In genomic region chr3:67630666-67631362, GRCh38 we compare ENCODE assay signal across 22 cellular contexts. TPM values are rescaled to one million over a fixed set of nuclear protein-coding genes. Genes with fewer than 3 reads are reported as not detected.
DNase-seq lines count a peak whose midpoint lies in the region; ATAC-seq and TF ChIP-seq lines count a peak whose summit lies in the region.
"Had no signal": no experiment of that assay in that cellular context is flagged by ENCODE, and none has a peak within 500 bp of the region (broad histone marks: within the 10 kb centered on the region; RNA-seq: fewer than 3 reads in every experiment).

No MANE protein-coding gene starts in this region.

- no peak overlapping the region for H3K4me3 Mint-ChIP-seq in CD8-positive, alpha-beta T cell
- H3K4me3 Mint-ChIP-seq: CD8-positive, alpha-beta memory T cell had no signal

- intact Hi-C loops in CD8-positive, alpha-beta T cell (cut with DNase I, micrococcal nuclease): no loop called here
- intact Hi-C loops in IMR-90 (cut with micrococcal nuclease): no loop called here

- H3K36me3 Mint-ChIP-seq in CD8-positive, alpha-beta T cell: peaks cover 55% of the 10 kb centered on the region

- ATAC-seq in CD8-positive, alpha-beta T cell: no peak
- no peak for ATAC-seq in IMR-90 (ENCODE audit: low read depth)

- no peak overlapping the region for H2BK20ac ChIP-seq in IMR-90 (ENCODE audit: low read depth, low read length)

- H3K27ac Mint-ChIP-seq in CD8-positive, alpha-beta T cell: peak overlapping the region; percentile 39

- H4K91ac ChIP-seq in IMR-90 (ENCODE audit: insufficient read depth, low read depth, low read length) (no peak overlapping the region), mesenchymal stem cell (ENCODE audit: low read length) (no peak overlapping the region), trophoblast cell (ENCODE audit: low read depth, low read length) (no peak overlapping the region)

- H3K9me3 ChIP-seq in CD8-positive, alpha-beta T cell (ENCODE audit: low read length): no peaks in the 10 kb centered on the region
- H3K9me3 ChIP-seq in IMR-90 (ENCODE audit: control insufficient read depth, insufficient read depth, low read length) (no peaks in the 10 kb centered on the region), mesenchymal stem cell (ENCODE audit: control insufficient read depth, low read length) (no peaks in the 10 kb centered on the region), trophoblast cell (ENCODE audit: insufficient read depth, low read depth, low read length) (no peaks in the 10 kb centered on the region)
- H3K9me3 ChIP-seq: SK-N-SH had no signal

- H2BK15ac ChIP-seq in IMR-90 (ENCODE audit: low read depth, low read length) (no peak overlapping the region), mesenchymal stem cell (ENCODE audit: low read depth, poor library complexity, severe bottlenecking) (no peak overlapping the region)

- no peak for DNase-seq in CD8-positive, alpha-beta T cell
- DNase-seq in IMR-90 (no peak), kidney tubule cell (ENCODE audit: low spot score) (peak; percentile 20), renal cortical epithelial cell (ENCODE audit: low read depth) (peak; percentile 27), mesenchymal stem cell (no peak), trophoblast cell (no peak), brain microvascular endothelial cell (no peak)
- DNase-seq: Calu3; CD8-positive, alpha-beta memory T cell; DMS153; GM23248; KG1; NCI-H1092 treated with DMSO at 0.1 percent for 48 hours; NCI-H1436 treated with DMSO at 0.1 percent for 48 hours; NCI-H2029; NCI-H2227 treated with DMSO at 0.1 percent for 48 hours; NCI-H510A treated with DMSO at 0.1 percent for 48 hours; NCI-H748 treated with DMSO at 0.1 percent for 48 hours; PC-9; SHP77 treated with DMSO at 0.1 percent for 48 hours; SK-N-SH had no signal

- H2BK5ac ChIP-seq in IMR-90 (ENCODE audit: low read depth, low read length, poor library complexity, severe bottlenecking) (no peak overlapping the region), mesenchymal stem cell (ENCODE audit: low read depth, low read length, poor library complexity, severe bottlenecking) (no peak overlapping the region), trophoblast cell (ENCODE audit: low read depth, low read length, poor library complexity) (no peak overlapping the region)

- 100% methylated on average over 1 of the region's 6 CpGs; no CpG with 5 or more reads in 1 of the 2 experiments for WGBS in IMR-90 (ENCODE audit: extremely low coverage in 2 of 2, insufficient read length in 1 of 2), 2 experiments
- 91% methylated on average over 6 of the region's 6 CpGs for WGBS in mesenchymal stem cell
- no CpG with 5 or more reads among the region's 6 CpGs for WGBS in trophoblast cell (ENCODE audit: extremely low coverage, insufficient coverage, insufficient read length)

- no peak for TF ChIP-seq RAD21 in IMR-90 (IDR thresholded peaks at IDR 0.05; ENCODE audit: low read length)

- no peak overlapping the region for H3K4me3 ChIP-seq in CD8-positive, alpha-beta T cell (ENCODE audit: low read depth, low read length)
- H3K4me3 ChIP-seq in IMR-90 (ENCODE audit: insufficient read depth, low read depth, low read length): no peak overlapping the region
- H3K4me3 ChIP-seq in mesenchymal stem cell (ENCODE audit: insufficient read depth in 1 of 2, low read depth in 1 of 2, low read length in 2 of 2): no peak overlapping the region
- H3K4me3 ChIP-seq in trophoblast cell (ENCODE audit: low read depth, low read length): no peak overlapping the region
- no peak overlapping the region for H3K4me3 ChIP-seq in brain microvascular endothelial cell (ENCODE audit: low read depth, low read length)
- H3K4me3 ChIP-seq: GM23248, PC-9 had no signal

- no peak overlapping the region for H3K23ac ChIP-seq in IMR-90 (ENCODE audit: low read depth, low read length)
- H3K23ac ChIP-seq in mesenchymal stem cell (ENCODE audit: low read length in 2 of 2): no peak overlapping the region
- H3K23ac ChIP-seq in trophoblast cell (ENCODE audit: low read length): no peak overlapping the region

- CTCF ChIA-PET in CD8-positive, alpha-beta T cell (lab: Charles Lee): no interaction called here
- CTCF ChIA-PET in IMR-90 (lab: Yijun Ruan, JAX): no interaction called here

- peaks cover 29% of the 10 kb centered on the region for H3K4me1 ChIP-seq in CD8-positive, alpha-beta T cell (ENCODE audit: insufficient read depth, low read length)
- peaks cover 7% of the 10 kb centered on the region for H3K4me1 ChIP-seq in IMR-90 (ENCODE audit: control insufficient read depth, insufficient read depth, low read length)
- H3K4me1 ChIP-seq in mesenchymal stem cell (ENCODE audit: control insufficient read depth, insufficient read depth, low read depth, low read length): no peaks in the 10 kb centered on the region
- H3K4me1 ChIP-seq in trophoblast cell (ENCODE audit: control insufficient read depth in 1 of 2, insufficient read depth in 2 of 2, low read length in 2 of 2): no peaks in the 10 kb centered on the region

- no peak overlapping the region for H2AK5ac ChIP-seq in IMR-90 (ENCODE audit: low read depth, low read length)
- H2AK5ac ChIP-seq in mesenchymal stem cell (ENCODE audit: low read length, severe bottlenecking): no peak overlapping the region
- H2AK5ac ChIP-seq in trophoblast cell (ENCODE audit: low read length): no peak overlapping the region

- no peak overlapping the region for H2BK120ac ChIP-seq in IMR-90 (ENCODE audit: low read depth, low read length)
- H2BK120ac ChIP-seq in mesenchymal stem cell (ENCODE audit: low read depth, low read length): no peak overlapping the region
- no peak overlapping the region for H2BK120ac ChIP-seq in trophoblast cell (ENCODE audit: insufficient read depth, low read length, poor library complexity)

- H3K4me2 ChIP-seq in IMR-90 (ENCODE audit: low read depth, low read length) (no peak overlapping the region), mesenchymal stem cell (ENCODE audit: low read length, poor library complexity, severe bottlenecking) (no peak overlapping the region), trophoblast cell (ENCODE audit: low read length) (no peak overlapping the region)
- H3K4me2 ChIP-seq: PC-9, SK-N-SH had no signal

- no peak overlapping the region for H3K27ac ChIP-seq in CD8-positive, alpha-beta T cell (ENCODE audit: low read depth, low read length)
- no peak overlapping the region for H3K27ac ChIP-seq in IMR-90 (ENCODE audit: insufficient read depth, low read length)
- no peak overlapping the region for H3K27ac ChIP-seq in mesenchymal stem cell (ENCODE audit: low read length, poor library complexity, severe bottlenecking)
- H3K27ac ChIP-seq in trophoblast cell (ENCODE audit: low read depth, low read length): no peak overlapping the region
- no peak overlapping the region for H3K27ac ChIP-seq in brain microvascular endothelial cell
- H3K27ac ChIP-seq: GM23248, PC-9, RWPE1 had no signal

- no peak overlapping the region for H4K12ac ChIP-seq in trophoblast cell (ENCODE audit: low read depth, low read length)

- no peak overlapping the region for H2AK9ac ChIP-seq in IMR-90 (replicated peaks; ENCODE audit: low read depth, low read length, poor library complexity)

- no peak for TF ChIP-seq POLR2A in IMR-90 (IDR thresholded peaks at IDR 0.05; ENCODE audit: low read depth, low read length)

- peaks cover 73% of the 10 kb centered on the region for H3K4me1 Mint-ChIP-seq in CD8-positive, alpha-beta T cell (ENCODE audit: low read depth)

- no TSS peak for BruUV-seq in IMR-90 (replicated peaks; lab: Mats Ljungman, UMichigan)

- no peak for TF ChIP-seq CTCF in CD8-positive, alpha-beta T cell (IDR thresholded peaks at IDR 0.05)
- TF ChIP-seq CTCF in IMR-90 (conservative IDR thresholded peaks at IDR 0.05; ENCODE audit: low read depth, low read length): no peak
- no peak for TF ChIP-seq CTCF in brain microvascular endothelial cell (IDR thresholded peaks at IDR 0.05; ENCODE audit: low read depth, low read length, missing control alignments)

- no peaks in the 10 kb centered on the region for H3K27me3 ChIP-seq in CD8-positive, alpha-beta T cell (ENCODE audit: insufficient read depth, low read length)
- H3K27me3 ChIP-seq in IMR-90 (ENCODE audit: control insufficient read depth, insufficient read depth, low read length) (no peaks in the 10 kb centered on the region), mesenchymal stem cell (ENCODE audit: control insufficient read depth in 1 of 2, insufficient read depth in 1 of 2, low read length in 2 of 2) (no peaks in the 10 kb centered on the region), trophoblast cell (ENCODE audit: insufficient read depth, low read length) (no peaks in the 10 kb centered on the region), brain microvascular endothelial cell (replicated peaks) (no peaks in the 10 kb centered on the region)

- H2AFZ ChIP-seq in IMR-90 (replicated peaks; ENCODE audit: low read length, poor library complexity) (no peak overlapping the region), mesenchymal stem cell (ENCODE audit: low read depth, low read length) (no peak overlapping the region), trophoblast cell (ENCODE audit: insufficient read depth, low read length, poor library complexity) (no peak overlapping the region)
- H2AFZ ChIP-seq: GM23248, PC-9 had no signal

- no peaks in the 10 kb centered on the region for H3K36me3 ChIP-seq in CD8-positive, alpha-beta T cell (ENCODE audit: insufficient read depth, low read length)
- 0 out of 2 replicates have a peak, but pooled peaks cover 1% of the 10 kb centered on the region for H3K36me3 ChIP-seq in IMR-90 (ENCODE audit: control insufficient read depth, insufficient read depth, low read length)
- peaks cover 6 to 13% of the 10 kb centered on the region in 2 experiments for H3K36me3 ChIP-seq in mesenchymal stem cell (ENCODE audit: control insufficient read depth in 1 of 2, insufficient read depth in 2 of 2, low read depth in 1 of 2, low read length in 2 of 2)
- H3K36me3 ChIP-seq in trophoblast cell (ENCODE audit: control insufficient read depth in 1 of 2, insufficient read depth in 2 of 2, low read length in 2 of 2): no peaks in the 10 kb centered on the region
- no peaks in the 10 kb centered on the region for H3K36me3 ChIP-seq in brain microvascular endothelial cell (replicated peaks)

- peaks cover 14% of the 10 kb centered on the region; the same call in 1 of the 2 replicates for H4K20me1 ChIP-seq in IMR-90 (ENCODE audit: insufficient read depth, low read length)

- H2BK12ac ChIP-seq in mesenchymal stem cell (ENCODE audit: low read length in 2 of 2) (no peak overlapping the region), trophoblast cell (ENCODE audit: low read length) (no peak overlapping the region)

- in situ Hi-C loops in IMR-90 (cut with MboI; ENCODE audit: low sequenced_read_pairs): no loop called here
- in situ Hi-C loops in brain microvascular endothelial cell (cut with HindIII; ENCODE audit: low pct_ligation_motif_present, low sequenced_read_pairs): no loop called here

- H3K9me1 ChIP-seq in IMR-90 (ENCODE audit: insufficient read depth, low read length): peaks cover 5% of the 10 kb centered on the region

- peaks cover 34 to 67% of the 10 kb centered on the region in 2 experiments for H3K79me1 ChIP-seq in IMR-90 (ENCODE audit: low read depth in 1 of 2, low read length in 2 of 2)
- H3K79me1 ChIP-seq in mesenchymal stem cell (replicated peaks; ENCODE audit: low read length, poor library complexity, severe bottlenecking): peaks cover 25% of the 10 kb centered on the region
- H3K79me1 ChIP-seq in trophoblast cell (ENCODE audit: low read length): no peaks in the 10 kb centered on the region

- H3K9ac ChIP-seq in IMR-90 (ENCODE audit: low read depth, low read length): no peak overlapping the region
- no peak overlapping the region for H3K9ac ChIP-seq in mesenchymal stem cell (ENCODE audit: low read length)
- H3K9ac ChIP-seq in trophoblast cell (ENCODE audit: low read length): no peak overlapping the region
- H3K9ac ChIP-seq: GM23248, SK-N-SH had no signal

- no peak overlapping the region for H3K4ac ChIP-seq in IMR-90 (ENCODE audit: low read depth, low read length)
- no peak overlapping the region for H3K4ac ChIP-seq in mesenchymal stem cell (ENCODE audit: low read depth in 1 of 2, low read length in 2 of 2)
- H3K4ac ChIP-seq in trophoblast cell (ENCODE audit: low read depth, low read length): no peak overlapping the region

- H3K56ac ChIP-seq in IMR-90 (ENCODE audit: extremely low read depth, insufficient read depth, low read length): no peak overlapping the region

- no peaks in the 10 kb centered on the region for H3K27me3 Mint-ChIP-seq in CD8-positive, alpha-beta T cell (ENCODE audit: low read depth)
- H3K27me3 Mint-ChIP-seq: CD8-positive, alpha-beta memory T cell had no signal

- dilution Hi-C loops in IMR-90 (cut with HindIII; ENCODE audit: low sequenced_read_pairs, unreplicated experiment): no loop called here

- POLR2A ChIA-PET in CD8-positive, alpha-beta T cell (lab: Charles Lee): no interaction called here
- POLR2A ChIA-PET in IMR-90 (lab: Charles Lee; ENCODE audit: unreplicated experiment): no interaction called here

- H4K5ac ChIP-seq in IMR-90 (ENCODE audit: low read depth, low read length): no peak overlapping the region

- H3K9me3 Mint-ChIP-seq in CD8-positive, alpha-beta T cell: no peaks in the 10 kb centered on the region
- H3K9me3 Mint-ChIP-seq: CD8-positive, alpha-beta memory T cell had no signal

- H4K8ac ChIP-seq in IMR-90 (ENCODE audit: low read depth in 2 of 2, low read length in 2 of 2) (no peak overlapping the region), mesenchymal stem cell (ENCODE audit: low read length) (no peak overlapping the region), trophoblast cell (ENCODE audit: low read depth, low read length) (no peak overlapping the region)

- no peaks in the 10 kb centered on the region for H3K79me2 ChIP-seq in trophoblast cell (ENCODE audit: control insufficient read depth, insufficient read depth, low read length, poor library complexity)

- H3K18ac ChIP-seq in IMR-90 (ENCODE audit: low read depth, low read length): no peak overlapping the region
- no peak overlapping the region for H3K18ac ChIP-seq in mesenchymal stem cell (ENCODE audit: low read depth in 1 of 2, low read length in 2 of 2)
- no peak overlapping the region for H3K18ac ChIP-seq in trophoblast cell (ENCODE audit: low read length)

- H3K14ac ChIP-seq in IMR-90 (replicated peaks; ENCODE audit: low read depth, low read length): no peak overlapping the region
- no peak overlapping the region for H3K14ac ChIP-seq in mesenchymal stem cell (ENCODE audit: low read length in 2 of 2)
- no peak overlapping the region for H3K14ac ChIP-seq in trophoblast cell (ENCODE audit: low read length)

RNA-seq across cellular contexts. Expression of gene SUCLG2, which starts 23.6 kb away (rescaled TPM):
- total RNA-seq in CD8-positive, alpha-beta T cell: 10 to 100 TPM; 39.1 to 40.9 TPM
- total RNA-seq in IMR-90 (2012; rRNA removed) (34.6 and 45.5 TPM in 2 replicates), renal cortical epithelial cell (94.1 and 111 TPM in 2 replicates)
- 21.4 and 26.8 TPM in 2 replicates for polyA plus RNA-seq in IMR-90 (2012; rRNA removed)
- 5.3 TPM in 2 replicates for polyA plus RNA-seq in IMR-90 (2012; cell fraction: cytosol; rRNA removed)
- polyA plus RNA-seq in IMR-90 (2012; cell fraction: nucleus; rRNA removed; ENCODE audit: low replicate concordance): 1.3 and 8.4 TPM in 2 replicates
- 46.2 TPM for polyA plus RNA-seq in mesenchymal stem cell (2013, experiment 1 of 2)
- polyA plus RNA-seq in mesenchymal stem cell (2013, experiment 2 of 2): 47.3 TPM
- 22.7 and 24.4 TPM in 2 replicates for polyA plus RNA-seq in trophoblast cell (2013)

Comparison
In these comparisons a context has a peak if more than half of its experiments do, and no peak if none do; other contexts are left out.
1. DNase-seq: peak in kidney tubule cell (single experiment) and renal cortical epithelial cell (single experiment); none in CD8-positive, alpha-beta T cell (0 of 7), IMR-90 (single experiment), mesenchymal stem cell (single experiment), trophoblast cell (0 of 2) and brain microvascular endothelial cell (single experiment).